ENCODE assay signal across 1 cellular context in genomic region chr11:14860511-14860910, GRCh38.
A peak's percentile ranks its signal among the peaks of the same experiment; 100 is the strongest.
TF ChIP-seq lines count a peak whose summit lies in the region.

No MANE protein-coding gene starts in this region.

TF ChIP-seq in HepG2, 621 proteins besides CTCF, POLR2A, EP300 and RAD21 (continued from another document):
- TF ChIP-seq ZFP1 (CRISPR knock-in tag; IDR thresholded peaks at IDR 0.05) (no peak), IKZF5 (CRISPR knock-in tag; IDR thresholded peaks at IDR 0.05) (no peak), AHDC1 (CRISPR knock-in tag; IDR thresholded peaks at IDR 0.05; ENCODE audit: borderline replicate concordance) (no peak), SNAPC2 (CRISPR knock-in tag; IDR thresholded peaks at IDR 0.05) (no peak), ZNF670 (CRISPR knock-in tag; IDR thresholded peaks at IDR 0.05; ENCODE audit: borderline replicate concordance) (no peak), MAFK (conservative IDR thresholded peaks at IDR 0.05 in 1 of 2, IDR thresholded peaks at IDR 0.05 in 1 of 2; ENCODE audit: low read length in 2 of 2) (peak; percentile 33 to 63; a peak in 3 of 4 replicates), MAFF (IDR thresholded peaks at IDR 0.05; ENCODE audit: low read depth, low read length) (peak; percentile 34; the same call in 1 of the 2 replicates), ZNF513 (CRISPR knock-in tag; conservative IDR thresholded peaks at IDR 0.05) (no peak)
